ENCODE assay signal across 1 cellular context in genomic region chr7:22351878-22352277, GRCh38.
TF ChIP-seq lines count a peak whose summit lies in the region.

No MANE protein-coding gene starts in this region.

TF ChIP-seq in HepG2, 621 proteins besides CTCF, POLR2A, EP300 and RAD21 (continued from another document):
- TF ChIP-seq ARID4A (CRISPR knock-in tag; IDR thresholded peaks at IDR 0.05; ENCODE audit: borderline replicate concordance) (no peak), SKI (IDR thresholded peaks at IDR 0.05; ENCODE audit: partially characterized antibody) (no peak), ZNF644 (CRISPR knock-in tag; IDR thresholded peaks at IDR 0.05; ENCODE audit: low read depth) (no peak), ONECUT2 (CRISPR knock-in tag; IDR thresholded peaks at IDR 0.05) (no peak), ZNF703 (CRISPR knock-in tag; IDR thresholded peaks at IDR 0.05; ENCODE audit: borderline replicate concordance) (no peak), HES4 (CRISPR knock-in tag; IDR thresholded peaks at IDR 0.05; ENCODE audit: borderline replicate concordance) (no peak)
